In genomic region chr14:20613094-20614037, GRCh38 we compare ENCODE assay signal across 8 cellular contexts. TPM values are rescaled to one million over a fixed set of nuclear protein-coding genes. Genes with fewer than 3 reads are reported as not detected.
A peak's percentile ranks its signal among the peaks of the same experiment; 100 is the strongest.
DNase-seq lines count a peak whose midpoint lies in the region; ATAC-seq and TF ChIP-seq lines count a peak whose summit lies in the region.

No MANE protein-coding gene starts in this region.

- CTCF ChIA-PET in naive thymus-derived CD4-positive, alpha-beta T cell (lab: Charles Lee) = interaction anchor here (0.6 to 2.3 kb wide), 13 partner anchors 9 to 1933 kb away, joined by 3 to 21 read pairs (median 4); partner anchors contain the start of genes APEX1, OSGEP and RNASE4

- intact Hi-C loops in naive thymus-derived CD4-positive, alpha-beta T cell (cut with micrococcal nuclease) = loop anchor here (1.0 to 5.0 kb wide), 20 partner anchors 12 to 769 kb away; partner anchors contain the start of genes APEX1 (in 2 of the 2), PARP2 (in 2 of the 2), CCNB1IP1 (in 1 of the 2) and METTL17 (in 1 of the 2)

- peaks cover 20 to 29% of the 10 kb centered on the region in 2 donors for H3K4me1 ChIP-seq in naive thymus-derived CD4-positive, alpha-beta T cell (ENCODE audit: control insufficient read depth in 2 of 2, insufficient read depth in 2 of 2, low read length in 2 of 2)

- H3K36me3 ChIP-seq in naive thymus-derived CD4-positive, alpha-beta T cell (ENCODE audit: control insufficient read depth in 2 of 3, insufficient read depth in 3 of 3, low read length in 3 of 3) = no peaks in the 10 kb centered on the region

- no peak overlapping the region for H3K27ac Mint-ChIP-seq in activated T-cell treated with anti-CD3 and anti-CD28 coated beads, Interleukin-2, amount 50 U/mL, for 72 hours
- H3K27ac Mint-ChIP-seq in naive thymus-derived CD4-positive, alpha-beta T cell = no peak overlapping the region
- H3K27ac Mint-ChIP-seq in stimulated activated memory B cell treated with anti-CD40 and anti-IgM and Interleukin-4, amounts not matched to agents 10 μg/mL and 1 μg/mL and 100 μg/mL, for 72 hours = no peak overlapping the region

- peaks cover 11% of the 10 kb centered on the region for H3K4me1 Mint-ChIP-seq in activated T-cell treated with anti-CD3 and anti-CD28 coated beads, Interleukin-2, amount 50 U/mL, for 72 hours (ENCODE audit: low read depth)
- peaks cover 0 to 26% (median 4%) of the 10 kb centered on the region in 7 donors for H3K4me1 Mint-ChIP-seq in naive thymus-derived CD4-positive, alpha-beta T cell
- H3K4me1 Mint-ChIP-seq in stimulated activated memory B cell treated with anti-CD40 and anti-IgM and Interleukin-4, amounts not matched to agents 10 μg/mL and 1 μg/mL and 100 μg/mL, for 72 hours = peaks cover 17% of the 10 kb centered on the region

- no peaks in the 10 kb centered on the region for H3K9me3 ChIP-seq in naive thymus-derived CD4-positive, alpha-beta T cell (ENCODE audit: control insufficient read depth in 2 of 3, low read length in 3 of 3)

- no peaks in the 10 kb centered on the region for H3K36me3 Mint-ChIP-seq in activated T-cell treated with anti-CD3 and anti-CD28 coated beads, Interleukin-2, amount 50 U/mL, for 72 hours (ENCODE audit: insufficient read depth in 2 of 2)
- H3K36me3 Mint-ChIP-seq in naive thymus-derived CD4-positive, alpha-beta T cell = no peaks in the 10 kb centered on the region
- no peaks in the 10 kb centered on the region for H3K36me3 Mint-ChIP-seq in stimulated activated memory B cell treated with anti-CD40 and anti-IgM and Interleukin-4, amounts not matched to agents 10 μg/mL and 1 μg/mL and 100 μg/mL, for 72 hours

- POLR2A ChIA-PET in naive thymus-derived CD4-positive, alpha-beta T cell (lab: Charles Lee) = interaction anchor here (0.6 to 4.9 kb wide), 16 partner anchors 9 to 657 kb away, joined by 3 to 73 read pairs (median 5); partner anchors contain the start of genes ANG, APEX1, CCNB1IP1 and OSGEP

- in situ Hi-C loops in KBM-7 (cut with MboI; ENCODE audit: low pct_unique_long_range_greater_than_20kb, low sequenced_read_pairs) = loop anchor here (25.0 kb wide), 1 partner anchor 276 kb away; the partner anchor contains the start of genes CCNB1IP1 and PARP2

- H3K27me3 ChIP-seq in naive thymus-derived CD4-positive, alpha-beta T cell (ENCODE audit: control insufficient read depth in 2 of 2, insufficient read depth in 2 of 2, low read length in 2 of 2) = no peaks in the 10 kb centered on the region

- ATAC-seq in GM21737 (IDR thresholded peaks at IDR 0.05; ENCODE audit: unreplicated experiment) = peak; percentile 54
- peak; percentile 83 for ATAC-seq in activated T-cell treated with anti-CD3 and anti-CD28 coated beads, Interleukin-2, amount 50 U/mL, for 72 hours (replicated peaks in 1 of 2)
- ATAC-seq in naive thymus-derived CD4-positive, alpha-beta T cell = peak; percentile 89
- ATAC-seq in stimulated activated memory B cell treated with anti-CD40 and anti-IgM and Interleukin-4, amounts not matched to agents 10 μg/mL and 1 μg/mL and 100 μg/mL, for 72 hours = peak; percentile 86

- H3K4me3 ChIP-seq in fibroblast of mammary gland (ENCODE audit: control insufficient read depth, low read depth, low read length) = peak overlapping the region; percentile 88
- H3K4me3 ChIP-seq in naive thymus-derived CD4-positive, alpha-beta T cell (ENCODE audit: low read length) = peak overlapping the region; percentile 64

- no peaks in the 10 kb centered on the region for H3K9me3 Mint-ChIP-seq in activated T-cell treated with anti-CD3 and anti-CD28 coated beads, Interleukin-2, amount 50 U/mL, for 72 hours
- no peaks in the 10 kb centered on the region for H3K9me3 Mint-ChIP-seq in naive thymus-derived CD4-positive, alpha-beta T cell
- H3K9me3 Mint-ChIP-seq in stimulated activated memory B cell treated with anti-CD40 and anti-IgM and Interleukin-4, amounts not matched to agents 10 μg/mL and 1 μg/mL and 100 μg/mL, for 72 hours = no peaks in the 10 kb centered on the region

- DNase-seq in DMS53 treated with DMSO at 0.1 percent for 48 hours (lab: John Stamatoyannopoulos, UW; ENCODE audit: unreplicated experiment) = peak; percentile 66
- DNase-seq in KBM-7 = peak; percentile 98
- peak; percentile 84 to 86 for DNase-seq in activated T-cell treated with anti-CD3 and anti-CD28 coated beads, Interleukin-2, amount 50 U/mL, for 72 hours
- peak; percentile 98 for DNase-seq in fibroblast of mammary gland (ENCODE audit: low read depth)
- DNase-seq in naive thymus-derived CD4-positive, alpha-beta T cell = peak; percentile 61 to 95 (median 92)

- H3K27me3 Mint-ChIP-seq in activated T-cell treated with anti-CD3 and anti-CD28 coated beads, Interleukin-2, amount 50 U/mL, for 72 hours (ENCODE audit: low read depth) = peaks cover 7% of the 10 kb centered on the region
- H3K27me3 Mint-ChIP-seq in naive thymus-derived CD4-positive, alpha-beta T cell = peaks cover 0 to 6% (median 0%) of the 10 kb centered on the region in 5 donors
- no peaks in the 10 kb centered on the region for H3K27me3 Mint-ChIP-seq in stimulated activated memory B cell treated with anti-CD40 and anti-IgM and Interleukin-4, amounts not matched to agents 10 μg/mL and 1 μg/mL and 100 μg/mL, for 72 hours

- peak; percentile 62 for TF ChIP-seq CTCF in fibroblast of mammary gland (conservative IDR thresholded peaks at IDR 0.05; ENCODE audit: control insufficient read depth, insufficient read depth, low read depth, low read length)

- no peak overlapping the region for H3K4me3 Mint-ChIP-seq in activated T-cell treated with anti-CD3 and anti-CD28 coated beads, Interleukin-2, amount 50 U/mL, for 72 hours
- H3K4me3 Mint-ChIP-seq in naive thymus-derived CD4-positive, alpha-beta T cell = no peak overlapping the region
- no peak overlapping the region for H3K4me3 Mint-ChIP-seq in stimulated activated memory B cell treated with anti-CD40 and anti-IgM and Interleukin-4, amounts not matched to agents 10 μg/mL and 1 μg/mL and 100 μg/mL, for 72 hours

- peak overlapping the region; percentile 30 for H3K27ac ChIP-seq in naive thymus-derived CD4-positive, alpha-beta T cell (ENCODE audit: low read depth, low read length)

TF ChIP-seq in PFSK-1, 5 proteins besides CTCF, POLR2A, EP300 and RAD21:
- TF ChIP-seq REST (IDR thresholded peaks at IDR 0.05; ENCODE audit: insufficient read depth in 1 of 2, low read depth in 2 of 2, low read length in 2 of 2) (no peak), SIN3A (IDR thresholded peaks at IDR 0.05; ENCODE audit: borderline replicate concordance, insufficient read depth, low read length) (no peak), FOXP2 (optimal IDR thresholded peaks at IDR 0.05; ENCODE audit: borderline replicate concordance, extremely low read depth, extremely low read length, insufficient read depth) (peak; percentile 20), TAF1 (IDR thresholded peaks at IDR 0.05; ENCODE audit: borderline replicate concordance, insufficient read depth, low read length) (no peak)
TF ChIP-seq in PFSK-1: peak in this region for 1.

RNA-seq across cellular contexts. Expression of gene RNASE12, which starts 22.2 kb away (rescaled TPM):
- not detected for polyA plus RNA-seq in PFSK-1 (2012; ENCODE audit: insufficient read length, low read depth)
- not detected for total RNA-seq in activated T-cell treated with anti-CD3 and anti-CD28 coated beads, Interleukin-2, amount 50 U/mL, for 72 hours
- total RNA-seq in naive thymus-derived CD4-positive, alpha-beta T cell = not detected
- not detected for polyA plus RNA-seq in naive thymus-derived CD4-positive, alpha-beta T cell

RNA-seq across cellular contexts. Expression of gene RNASE11, which starts 25.6 kb away (rescaled TPM):
- not detected for polyA plus RNA-seq in PFSK-1 (2012; ENCODE audit: insufficient read length, low read depth)
- not detected for total RNA-seq in activated T-cell treated with anti-CD3 and anti-CD28 coated beads, Interleukin-2, amount 50 U/mL, for 72 hours
- total RNA-seq in naive thymus-derived CD4-positive, alpha-beta T cell = not detected
- polyA plus RNA-seq in naive thymus-derived CD4-positive, alpha-beta T cell = not detected

RNA-seq across cellular contexts. Expression of gene OR6S1, which starts 28.1 kb away (rescaled TPM):
- not detected for polyA plus RNA-seq in PFSK-1 (2012; ENCODE audit: insufficient read length, low read depth)
- total RNA-seq in activated T-cell treated with anti-CD3 and anti-CD28 coated beads, Interleukin-2, amount 50 U/mL, for 72 hours = not detected
- total RNA-seq in naive thymus-derived CD4-positive, alpha-beta T cell = not detected
- polyA plus RNA-seq in naive thymus-derived CD4-positive, alpha-beta T cell = not detected

RNA-seq across cellular contexts. Expression of gene RNASE9, which starts 52.5 kb away (rescaled TPM):
- not detected for polyA plus RNA-seq in PFSK-1 (2012; ENCODE audit: insufficient read length, low read depth)
- not detected for total RNA-seq in activated T-cell treated with anti-CD3 and anti-CD28 coated beads, Interleukin-2, amount 50 U/mL, for 72 hours
- not detected for total RNA-seq in naive thymus-derived CD4-positive, alpha-beta T cell
- not detected for polyA plus RNA-seq in naive thymus-derived CD4-positive, alpha-beta T cell

Comparison
In these comparisons a context has a peak if more than half of its experiments do, and no peak if none do; other contexts are left out.
1. Peak in every context shown above with its lines: DNase-seq, ATAC-seq, H3K4me3 ChIP-seq and H3K27ac ChIP-seq.